ENCODE assay signal across 29 cellular contexts in genomic region chr4:1075266-1075665, GRCh38. TPM values are rescaled to one million over a fixed set of nuclear protein-coding genes. Genes with fewer than 3 reads are reported as not detected.
"Had no signal": no experiment of that assay in that cellular context is flagged by ENCODE, and none has a peak within 500 bp of the region (broad histone marks: within the 10 kb centered on the region; RNA-seq: fewer than 3 reads in every experiment).

No MANE protein-coding gene starts in this region.

- H3K4me3 ChIP-seq: cardiac muscle cell, K562, Peyer's patch, SK-N-MC had no signal

- H3K27me3 ChIP-seq: Peyer's patch had no signal

- H3K4me3 Mint-ChIP-seq: activated CD4-positive, alpha-beta T cell treated with anti-CD3 and anti-CD28 coated beads, Interleukin-2, amount 10 ng/mL, durations not matched to agents 24 days and 14 days; activated CD8-positive, alpha-beta T cell treated with anti-CD3 and anti-CD28 coated beads for 36 hours; activated naive CD4-positive, alpha-beta T cell treated with anti-CD3 and anti-CD28 coated beads, Interleukin-2, amount 10 ng/mL, durations not matched to agents 7 days and 5 days; activated naive CD8-positive, alpha-beta T cell; activated naive CD8-positive, alpha-beta T cell treated with anti-CD3 and anti-CD28 coated beads, Interleukin-2, amount 50 U/mL, for 24 hours; activated T-cell treated with anti-CD3 and anti-CD28 coated beads, Interleukin-2, amount 50 U/mL, for 72 hours; activated T-helper 17 cell treated with anti-CD3 and anti-CD28 coated beads, Interleukin-2, amount 50 U/mL, for 72 hours; central memory CD8-positive, alpha-beta T cell; T-helper 1 cell treated with Interleukin-12 subunit alpha and Interleukin-12 subunit beta and Interleukin-4 antibody, amounts not matched to agents 30 μg/mL and 1 μg/mL, for 36 hours; T-helper 2 cell treated with Interferon-gamma antibody and Interleukin-4, amounts not matched to agents 5 μg/mL and 100 μg/mL, for 36 hours had no signal

- H3K36me3 ChIP-seq: brain microvascular endothelial cell, cardiac muscle cell, Peyer's patch had no signal

- DNase-seq: activated CD4-positive, alpha-beta T cell treated with anti-CD3 and anti-CD28 coated beads, Interleukin-2, amount 10 ng/mL, durations not matched to agents 24 days and 14 days; activated CD4-positive, alpha-beta T cell treated with anti-CD3 and anti-CD28 coated beads, Interleukin-2, amount 50 U/mL, for 4 hours; activated CD8-positive, alpha-beta T cell treated with anti-CD3 and anti-CD28 coated beads for 36 hours; activated naive CD4-positive, alpha-beta T cell treated with anti-CD3 and anti-CD28 coated beads, Interleukin-2, amount 10 ng/mL, durations not matched to agents 7 days and 5 days; activated naive CD8-positive, alpha-beta T cell treated with anti-CD3 and anti-CD28 coated beads, Interleukin-2, amount 50 U/mL, for 24 hours; activated T-cell treated with anti-CD3 and anti-CD28 coated beads, Interleukin-2, amount 50 U/mL, for 1 hour; activated T-cell treated with anti-CD3 and anti-CD28 coated beads, Interleukin-2, amount 50 U/mL, for 72 hours; anterior cingulate cortex; brain microvascular endothelial cell; NCI-H1105; NCI-H1436; NCI-H1694; NCI-H1930; NCI-H345; NCI-H524 treated with DMSO at 0.1 percent for 48 hours; PC-3; Peyer's patch; Right ventricle myocardium superior; RPMI8226 had no signal

- H3K36me3 Mint-ChIP-seq: activated naive CD4-positive, alpha-beta T cell treated with anti-CD3 and anti-CD28 coated beads, Interleukin-2, amount 10 ng/mL, durations not matched to agents 7 days and 5 days; activated naive CD8-positive, alpha-beta T cell had no signal

- H3K9me3 ChIP-seq: Peyer's patch had no signal

- FAIRE-seq: K562, TTC549 had no signal

- H3K9me3 Mint-ChIP-seq: activated CD8-positive, alpha-beta T cell treated with anti-CD3 and anti-CD28 coated beads for 36 hours; activated naive CD4-positive, alpha-beta T cell treated with anti-CD3 and anti-CD28 coated beads, Interleukin-2, amount 10 ng/mL, durations not matched to agents 7 days and 5 days; activated naive CD8-positive, alpha-beta T cell treated with anti-CD3 and anti-CD28 coated beads, Interleukin-2, amount 50 U/mL, for 24 hours; activated T-cell treated with anti-CD3 and anti-CD28 coated beads, Interleukin-2, amount 50 U/mL, for 72 hours; activated T-helper 17 cell treated with anti-CD3 and anti-CD28 coated beads, Interleukin-2, amount 50 U/mL, for 72 hours; central memory CD8-positive, alpha-beta T cell; T-helper 1 cell treated with Interleukin-12 subunit alpha and Interleukin-12 subunit beta and Interleukin-4 antibody, amounts not matched to agents 30 μg/mL and 1 μg/mL, for 36 hours; T-helper 2 cell treated with Interferon-gamma antibody and Interleukin-4, amounts not matched to agents 5 μg/mL and 100 μg/mL, for 36 hours had no signal

- H3K27ac ChIP-seq: brain microvascular endothelial cell, cardiac muscle cell, Peyer's patch, SK-N-MC had no signal

- H3K27ac Mint-ChIP-seq: activated CD4-positive, alpha-beta T cell treated with anti-CD3 and anti-CD28 coated beads, Interleukin-2, amount 10 ng/mL, durations not matched to agents 24 days and 14 days; activated CD8-positive, alpha-beta T cell treated with anti-CD3 and anti-CD28 coated beads for 36 hours; activated naive CD4-positive, alpha-beta T cell treated with anti-CD3 and anti-CD28 coated beads, Interleukin-2, amount 10 ng/mL, durations not matched to agents 7 days and 5 days; activated naive CD8-positive, alpha-beta T cell; activated naive CD8-positive, alpha-beta T cell treated with anti-CD3 and anti-CD28 coated beads, Interleukin-2, amount 50 U/mL, for 24 hours; activated T-cell treated with anti-CD3 and anti-CD28 coated beads, Interleukin-2, amount 50 U/mL, for 72 hours; activated T-helper 17 cell treated with anti-CD3 and anti-CD28 coated beads, Interleukin-2, amount 50 U/mL, for 72 hours; T-helper 1 cell treated with Interleukin-12 subunit alpha and Interleukin-12 subunit beta and Interleukin-4 antibody, amounts not matched to agents 30 μg/mL and 1 μg/mL, for 36 hours; T-helper 2 cell treated with Interferon-gamma antibody and Interleukin-4, amounts not matched to agents 5 μg/mL and 100 μg/mL, for 36 hours had no signal

RNA-seq across cellular contexts. Expression of gene RNF212, which starts 38.1 kb away (rescaled TPM):
- total RNA-seq: K562, MCF 10A, PC-3 had no signal
